19 cellular contexts compared by ENCODE assay signal in the genomic region with DNA sequence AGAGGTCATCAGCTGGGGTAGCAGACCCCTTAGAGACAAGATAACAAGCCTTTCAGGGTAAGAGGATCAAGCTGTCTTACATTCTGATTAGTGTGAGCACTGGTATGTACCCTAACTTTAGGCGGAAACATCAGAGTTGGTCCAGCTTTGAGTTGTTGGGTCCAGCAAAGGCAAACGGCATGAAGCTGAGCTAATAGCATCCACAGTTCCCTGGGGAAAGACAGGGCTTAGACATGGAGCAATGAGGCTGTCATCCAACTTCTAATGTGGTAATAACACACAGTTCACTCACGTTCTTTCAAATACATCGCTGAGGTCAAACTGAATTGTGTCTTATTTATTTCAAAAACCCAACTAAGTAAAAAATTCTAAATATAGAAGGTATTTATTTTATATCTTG. TPM values are rescaled to one million over a fixed set of nuclear protein-coding genes. Genes with fewer than 3 reads are reported as not detected.
DNase-seq lines count a peak whose midpoint lies in the region; ATAC-seq and TF ChIP-seq lines count a peak whose summit lies in the region.
"Had no signal": no experiment of that assay in that cellular context is flagged by ENCODE, and none has a peak within 500 bp of the region (broad histone marks: within the 10 kb centered on the region; RNA-seq: fewer than 3 reads in every experiment).

No MANE protein-coding gene starts in this region.

- H3K4me1 ChIP-seq in heart right ventricle, result peaks cover 0 to 62% (median 35%) of the 10 kb centered on the region in 9 donors
- H3K4me1 ChIP-seq: HAP-1 had no signal

- H3K9me3 Mint-ChIP-seq in osteocyte (ENCODE audit: unreplicated experiment), result no peaks in the 10 kb centered on the region
- H3K9me3 Mint-ChIP-seq: activated CD8-positive, alpha-beta T cell treated with anti-CD3 and anti-CD28 coated beads for 36 hours; activated T-cell treated with anti-CD3 and anti-CD28 coated beads, Interleukin-2, amount 50 U/mL, for 72 hours; effector memory CD8-positive, alpha-beta T cell; nephron; T-cell had no signal

- H3K27me3 Mint-ChIP-seq in osteocyte (ENCODE audit: unreplicated experiment), result no peaks in the 10 kb centered on the region
- H3K27me3 Mint-ChIP-seq: activated CD8-positive, alpha-beta T cell treated with anti-CD3 and anti-CD28 coated beads for 36 hours; effector memory CD8-positive, alpha-beta T cell; T-cell had no signal

- WGBS in heart right ventricle, 2 donors, result 52 to 55% methylated on average over 4 of the region's 4 CpGs

- H3K9me3 ChIP-seq in heart right ventricle, result no peaks in the 10 kb centered on the region
- H3K9me3 ChIP-seq: HAP-1 had no signal

- no peaks in the 10 kb centered on the region for H3K27me3 ChIP-seq in brain microvascular endothelial cell (replicated peaks)
- H3K27me3 ChIP-seq in heart right ventricle, result no peaks in the 10 kb centered on the region

- TF ChIP-seq CTCF in brain microvascular endothelial cell (IDR thresholded peaks at IDR 0.05; ENCODE audit: low read depth, low read length, missing control alignments) (no peak), heart right ventricle (IDR thresholded peaks at IDR 0.05) (no peak), osteocyte (IDR thresholded peaks at IDR 0.05) (no peak)

- peak overlapping the region; percentile 62 for H3K27ac Mint-ChIP-seq in osteocyte (ENCODE audit: unreplicated experiment)
- H3K27ac Mint-ChIP-seq: activated CD8-positive, alpha-beta T cell treated with anti-CD3 and anti-CD28 coated beads for 36 hours; activated T-cell treated with anti-CD3 and anti-CD28 coated beads, Interleukin-2, amount 50 U/mL, for 72 hours; effector memory CD8-positive, alpha-beta T cell; T-cell had no signal

- H3K4me3 ChIP-seq in brain microvascular endothelial cell (ENCODE audit: low read depth, low read length) (no peak overlapping the region), heart right ventricle (no peak overlapping the region)
- H3K4me3 ChIP-seq: HAP-1 had no signal

- intact Hi-C loops in heart right ventricle (cut with DNase I), result no loop called here

- H3K36me3 Mint-ChIP-seq in osteocyte (ENCODE audit: unreplicated experiment), result peaks cover 7% of the 10 kb centered on the region

- no peak overlapping the region for H3K27ac ChIP-seq in brain microvascular endothelial cell
- peak overlapping the region in 2 of 10 donors; percentile 51 to 59 for H3K27ac ChIP-seq in heart right ventricle
- H3K27ac ChIP-seq: VCaP had no signal

- in situ Hi-C loops in brain microvascular endothelial cell (cut with HindIII; ENCODE audit: low pct_ligation_motif_present, low sequenced_read_pairs), result no loop called here

- peak in 7 of 8 donors; percentile 40 to 90 (median 63) for ATAC-seq in heart right ventricle
- no peak for ATAC-seq in GM18517 (IDR thresholded peaks at IDR 0.05; ENCODE audit: unreplicated experiment)
- ATAC-seq in HG03159 (IDR thresholded peaks at IDR 0.05; ENCODE audit: unreplicated experiment), result no peak
- no peak for ATAC-seq in HG03025 (IDR thresholded peaks at IDR 0.05; ENCODE audit: low FRiP score, unreplicated experiment)
- ATAC-seq: activated CD8-positive, alpha-beta T cell treated with anti-CD3 and anti-CD28 coated beads for 36 hours; activated T-cell treated with anti-CD3 and anti-CD28 coated beads, Interleukin-2, amount 50 U/mL, for 72 hours; effector memory CD8-positive, alpha-beta T cell; T-cell had no signal

- H3K4me3 Mint-ChIP-seq in osteocyte (ENCODE audit: unreplicated experiment), result no peak overlapping the region
- H3K4me3 Mint-ChIP-seq: activated CD8-positive, alpha-beta T cell treated with anti-CD3 and anti-CD28 coated beads for 36 hours; activated T-cell treated with anti-CD3 and anti-CD28 coated beads, Interleukin-2, amount 50 U/mL, for 72 hours; effector memory CD8-positive, alpha-beta T cell; nephron; T-cell had no signal

- H3K36me3 ChIP-seq in brain microvascular endothelial cell (replicated peaks), result no peaks in the 10 kb centered on the region
- H3K36me3 ChIP-seq in heart right ventricle, result peaks cover 0 to 4% (median 0%) of the 10 kb centered on the region in 9 donors
- H3K36me3 ChIP-seq: HAP-1 had no signal

- peaks cover 32% of the 10 kb centered on the region for H3K4me1 Mint-ChIP-seq in osteocyte (ENCODE audit: unreplicated experiment)

- DNase-seq in D341Med (ENCODE audit: low spot score) (peak; percentile 54), brain microvascular endothelial cell (peak; percentile 44), heart right ventricle (peak in 1 of 2 donors; percentile 44), osteocyte (ENCODE audit: extremely low spot score, unreplicated experiment) (no peak), pons (ENCODE audit: low spot score) (no peak)
- DNase-seq: activated CD8-positive, alpha-beta T cell treated with anti-CD3 and anti-CD28 coated beads for 36 hours; activated T-cell treated with anti-CD3 and anti-CD28 coated beads, Interleukin-2, amount 50 U/mL, for 72 hours; central memory CD4-positive, alpha-beta T cell; effector memory CD8-positive, alpha-beta T cell; foreskin melanocyte; mammary epithelial cell; NCI-H1417 treated with DMSO at 0.1 percent for 48 hours; T-cell had no signal

RNA-seq across cellular contexts. Expression of gene ARHGAP21, which starts 32.6 kb away (rescaled TPM):
- total RNA-seq in heart right ventricle, result 10 to 100 TPM; 35.2 to 52.3 (median 39.9) TPM
- polyA plus RNA-seq in heart right ventricle, result 10 to 100 TPM; 23.0 to 47.2 TPM
- total RNA-seq in osteocyte, result 160 and 170 TPM in 2 replicates

Comparison
In these comparisons a context has a peak if more than half of its experiments do, and no peak if none do; other contexts are left out.
1. DNase-seq: peak in D341Med (single experiment) and brain microvascular endothelial cell (single experiment); none in osteocyte (single experiment) and pons (single experiment).
2. ATAC-seq: peak in heart right ventricle (7 of 8); none in GM18517 (single experiment), HG03159 (single experiment) and HG03025 (single experiment).